In genomic region chr5:150399158-150400019, GRCh38 we compare ENCODE assay signal across 11 cellular contexts. TPM values are rescaled to one million over a fixed set of nuclear protein-coding genes. Genes with fewer than 3 reads are reported as not detected.
DNase-seq lines count a peak whose midpoint lies in the region; ATAC-seq and FAIRE-seq lines count a peak whose summit lies in the region.
"Had no signal": no experiment of that assay in that cellular context is flagged by ENCODE, and none has a peak within 500 bp of the region (broad histone marks: within the 10 kb centered on the region; RNA-seq: fewer than 3 reads in every experiment).

No MANE protein-coding gene starts in this region.

- peaks cover 0 to 3% of the 10 kb centered on the region in 2 donors for H3K4me1 ChIP-seq in naive thymus-derived CD4-positive, alpha-beta T cell (ENCODE audit: control insufficient read depth in 2 of 2, insufficient read depth in 2 of 2, low read length in 2 of 2)
- H3K4me1 ChIP-seq: thyroid gland had no signal

- H3K4me1 Mint-ChIP-seq in naive thymus-derived CD4-positive, alpha-beta T cell: peaks cover 0 to 6% (median 5%) of the 10 kb centered on the region in 7 donors

- DNase-seq in GM18507 (ENCODE audit: extremely low spot score, insufficient read length, low read depth): no peak
- peak; percentile 37 for DNase-seq in LHCN-M2 (ENCODE audit: low read depth)
- no peak for DNase-seq in naive thymus-derived CD4-positive, alpha-beta T cell
- no peak for DNase-seq in NCI-H1930 (lab: John Stamatoyannopoulos, UW)
- DNase-seq in D341Med (ENCODE audit: low spot score): no peak
- no peak for DNase-seq in NCI-H69 (lab: John Stamatoyannopoulos, UW)
- no peak for DNase-seq in NCI-H187 (lab: John Stamatoyannopoulos, UW)
- DNase-seq: activated effector memory CD4-positive, alpha-beta T cell treated with Interleukin-2 at 50 U/mL for 16 hours; NCI-H2171; thyroid gland had no signal

- H3K27me3 ChIP-seq in naive thymus-derived CD4-positive, alpha-beta T cell (ENCODE audit: control insufficient read depth in 2 of 2, insufficient read depth in 2 of 2, low read length in 2 of 2): no peaks in the 10 kb centered on the region
- H3K27me3 ChIP-seq: thyroid gland had no signal

- peak overlapping the region in 7 of 9 donors; percentile 6 to 83 (median 74) for H3K27ac Mint-ChIP-seq in naive thymus-derived CD4-positive, alpha-beta T cell

- intact Hi-C loops in naive thymus-derived CD4-positive, alpha-beta T cell (cut with micrococcal nuclease): no loop called here

- ATAC-seq in GM21576 (IDR thresholded peaks at IDR 0.05; ENCODE audit: unreplicated experiment): peak; percentile 2
- peak; percentile 20 for ATAC-seq in naive thymus-derived CD4-positive, alpha-beta T cell

- H3K36me3 ChIP-seq in naive thymus-derived CD4-positive, alpha-beta T cell (ENCODE audit: control insufficient read depth in 2 of 3, insufficient read depth in 3 of 3, low read length in 3 of 3): peaks cover under 1 to 96% (median 13%) of the 10 kb centered on the region in 3 experiments

- FAIRE-seq in GM18507 (lab: Jason Lieb, UNC): peak; percentile 59

- H3K9me3 Mint-ChIP-seq in naive thymus-derived CD4-positive, alpha-beta T cell: no peaks in the 10 kb centered on the region

- H3K27me3 Mint-ChIP-seq in naive thymus-derived CD4-positive, alpha-beta T cell: no peaks in the 10 kb centered on the region

- no peak overlapping the region for H3K4me3 Mint-ChIP-seq in naive thymus-derived CD4-positive, alpha-beta T cell

- POLR2A ChIA-PET in naive thymus-derived CD4-positive, alpha-beta T cell (lab: Charles Lee): no interaction called here

- H3K27ac ChIP-seq in naive thymus-derived CD4-positive, alpha-beta T cell (ENCODE audit: low read depth, low read length): no peak overlapping the region
- H3K27ac ChIP-seq: thyroid gland had no signal

- CTCF ChIA-PET in naive thymus-derived CD4-positive, alpha-beta T cell (lab: Charles Lee): interaction anchor here (0.6 to 1.1 kb wide), 3 partner anchors 9 to 316 kb away, joined by 3 to 4 read pairs (median 3); no protein-coding TSS in a partner anchor

- no peaks in the 10 kb centered on the region for H3K9me3 ChIP-seq in naive thymus-derived CD4-positive, alpha-beta T cell (ENCODE audit: control insufficient read depth in 2 of 3, low read length in 3 of 3)
- H3K9me3 ChIP-seq: thyroid gland had no signal

- no peak overlapping the region for H3K4me3 ChIP-seq in naive thymus-derived CD4-positive, alpha-beta T cell (ENCODE audit: low read length)
- H3K4me3 ChIP-seq: thyroid gland had no signal

- H3K36me3 Mint-ChIP-seq in naive thymus-derived CD4-positive, alpha-beta T cell: peaks cover 6 to 46% (median 19%) of the 10 kb centered on the region in 5 donors

RNA-seq across cellular contexts. Expression of gene CD74, which starts 13.3 kb away (rescaled TPM):
- 1.1 and 2.6 TPM in 2 replicates for total RNA-seq in LHCN-M2 (2014; rRNA removed)
- 0.22 TPM for polyA plus RNA-seq in LHCN-M2 (2012)
- 1,000 to 10,000 TPM in 1 of 5 experiments, 100 to 1,000 TPM in 4; 153 to 1,948 (median 540) TPM for total RNA-seq in naive thymus-derived CD4-positive, alpha-beta T cell
- 100 to 1,000 TPM; 295 to 413 TPM for polyA plus RNA-seq in naive thymus-derived CD4-positive, alpha-beta T cell

RNA-seq across cellular contexts. Expression of gene TCOF1, which starts 41.9 kb away (rescaled TPM):
- 40.1 and 42.3 TPM in 2 replicates for total RNA-seq in LHCN-M2 (2014; rRNA removed)
- 21.8 TPM for polyA plus RNA-seq in LHCN-M2 (2012)
- total RNA-seq in naive thymus-derived CD4-positive, alpha-beta T cell: 10 to 100 TPM; 45.9 to 60.0 (median 54.6) TPM
- 10 to 100 TPM in 1 of 2 donors, 1 to 10 TPM in 1; 3.9 to 27.0 TPM for polyA plus RNA-seq in naive thymus-derived CD4-positive, alpha-beta T cell

RNA-seq across cellular contexts. Expression of gene RPS14, which starts 50.1 kb away (rescaled TPM):
- total RNA-seq in LHCN-M2 (2014; rRNA removed): 2,061 and 2,574 TPM in 2 replicates
- 3,886 TPM for polyA plus RNA-seq in LHCN-M2 (2012)
- total RNA-seq in naive thymus-derived CD4-positive, alpha-beta T cell: 1,000 to 10,000 TPM; 2,331 to 7,378 (median 6,414) TPM
- over 10,000 TPM in 1 of 2 donors, 1,000 to 10,000 TPM in 1; 8,640 to 11,248 TPM for polyA plus RNA-seq in naive thymus-derived CD4-positive, alpha-beta T cell

Comparison
In these comparisons a context has a peak if more than half of its experiments do, and no peak if none do; other contexts are left out.
1. RNA of gene CD74, which starts 13.3 kb away (total RNA-seq): 153 to 1,948 TPM in naive thymus-derived CD4-positive, alpha-beta T cell; 1.1 to 2.6 TPM in LHCN-M2; every median in the first group is over 10 times any median in the second.